8 cellular contexts compared by ENCODE assay signal in genomic region chr2:218010838-218011616, GRCh38. TPM values are rescaled to one million over a fixed set of nuclear protein-coding genes. Genes with fewer than 3 reads are reported as not detected.
A peak's percentile ranks its signal among the peaks of the same experiment; 100 is the strongest.
DNase-seq lines count a peak whose midpoint lies in the region; ATAC-seq and TF ChIP-seq lines count a peak whose summit lies in the region.

No MANE protein-coding gene starts in this region.

- peak overlapping the region; percentile 98 for H3K4me2 ChIP-seq in smooth muscle cell

- CTCF ChIA-PET in Panc1 (lab: Charles Lee), result interaction anchor here (0.5 kb wide), 1 partner anchor 208 kb away, joined by 4 read pairs; no protein-coding TSS in a partner anchor

- TF ChIP-seq CTCF in Panc1 (IDR thresholded peaks at IDR 0.05), result no peak
- TF ChIP-seq CTCF in heart right ventricle (IDR thresholded peaks at IDR 0.05), result no peak
- TF ChIP-seq CTCF in smooth muscle cell (IDR thresholded peaks at IDR 0.05; ENCODE audit: borderline replicate concordance, insufficient read depth, poor library complexity, severe bottlenecking), result no peak
- no peak for TF ChIP-seq CTCF in uterus (IDR thresholded peaks at IDR 0.05)

- no TSS peak for BruUV-seq in Panc1 (replicated peaks; lab: Mats Ljungman, UMichigan)

- ATAC-seq in Panc1, result peak; percentile 44
- ATAC-seq in heart right ventricle, result peak in 1 of 8 donors; percentile 5
- no peak for ATAC-seq in GM19452 (IDR thresholded peaks at IDR 0.05; ENCODE audit: unreplicated experiment)

- TF ChIP-seq POLR2A in uterus (IDR thresholded peaks at IDR 0.05), result no peak

- peaks cover 17% of the 10 kb centered on the region for H3K27me3 ChIP-seq in Panc1 (ENCODE audit: control insufficient read depth, insufficient read depth, low read length)
- peaks cover 0 to 31% (median 0%) of the 10 kb centered on the region in 7 donors for H3K27me3 ChIP-seq in heart right ventricle
- H3K27me3 ChIP-seq in smooth muscle cell (ENCODE audit: low read depth), result no peaks in the 10 kb centered on the region
- no peaks in the 10 kb centered on the region for H3K27me3 ChIP-seq in uterus

- peak overlapping the region; percentile 84 for H2AFZ ChIP-seq in smooth muscle cell (ENCODE audit: low read depth)

- in situ Hi-C loops in Panc1 (cut with HindIII; ENCODE audit: low pct_unique_long_range_greater_than_20kb, low sequenced_read_pairs), result no loop called here

- peaks cover 13% of the 10 kb centered on the region for H3K79me2 ChIP-seq in smooth muscle cell (ENCODE audit: low read depth)

- H4K20me1 ChIP-seq in smooth muscle cell (ENCODE audit: low read depth), result no peaks in the 10 kb centered on the region

- POLR2A ChIA-PET in Panc1 (lab: Charles Lee), result no interaction called here

- intact Hi-C loops in Panc1 (cut with micrococcal nuclease; ENCODE audit: unreplicated experiment) (no loop called here), heart right ventricle (cut with DNase I) (loop anchor here in 1 of 10 donors (2.0 kb wide), 1 partner anchor 24 kb away; no protein-coding TSS in a partner anchor), uterus (cut with DNase I; ENCODE audit: low total_unique reads) (no loop called here)

- no peak overlapping the region for H3K27ac ChIP-seq in Panc1 (ENCODE audit: low read length)
- no peak overlapping the region for H3K27ac ChIP-seq in heart right ventricle
- no peak overlapping the region for H3K27ac ChIP-seq in smooth muscle cell (ENCODE audit: low read depth)
- H3K27ac ChIP-seq in uterus, result no peak overlapping the region

- no peaks in the 10 kb centered on the region for H3K9me3 ChIP-seq in Panc1 (ENCODE audit: control insufficient read depth, insufficient read depth, low read depth, low read length)
- no peaks in the 10 kb centered on the region for H3K9me3 ChIP-seq in heart right ventricle
- no peaks in the 10 kb centered on the region for H3K9me3 ChIP-seq in smooth muscle cell (replicated peaks; ENCODE audit: low read depth)
- H3K9me3 ChIP-seq in uterus, result no peaks in the 10 kb centered on the region

- peaks cover 19% of the 10 kb centered on the region for H3F3A ChIP-seq in smooth muscle cell (ENCODE audit: low read depth)

- no peaks in the 10 kb centered on the region for H3K4me1 ChIP-seq in Panc1 (ENCODE audit: control insufficient read depth, insufficient read depth, low read length)
- peaks cover 7 to 49% (median 25%) of the 10 kb centered on the region in 9 donors for H3K4me1 ChIP-seq in heart right ventricle
- peaks cover 35% of the 10 kb centered on the region for H3K4me1 ChIP-seq in smooth muscle cell (ENCODE audit: low read depth)
- peaks cover 0 to 21% of the 10 kb centered on the region in 2 donors for H3K4me1 ChIP-seq in uterus

- H3K4me3 ChIP-seq in Panc1 (ENCODE audit: low read depth in 2 of 2, low read length in 2 of 2) (peak overlapping the region in 1 of 2 experiments; percentile 40; a peak in 1 of 4 replicates), heart right ventricle (peak overlapping the region in 9 of 10 donors; percentile 40 to 60 (median 58)), smooth muscle cell (peak overlapping the region; percentile 59), uterus (peak overlapping the region in 1 of 2 donors; percentile 49)

- 48 to 49% methylated on average over 14 of the region's 14 CpGs for WGBS in heart right ventricle, 2 donors
- 37% methylated on average over 12 of the region's 14 CpGs for WGBS in smooth muscle cell (ENCODE audit: low lambda C conversion rate)

- no peaks in the 10 kb centered on the region for H3K36me3 ChIP-seq in Panc1 (ENCODE audit: control insufficient read depth, insufficient read depth, low read length)
- no peaks in the 10 kb centered on the region for H3K36me3 ChIP-seq in heart right ventricle
- H3K36me3 ChIP-seq in smooth muscle cell (ENCODE audit: low read depth), result no peaks in the 10 kb centered on the region
- H3K36me3 ChIP-seq in uterus, result no peaks in the 10 kb centered on the region

- no peak overlapping the region for H3K9ac ChIP-seq in smooth muscle cell (ENCODE audit: low read depth)

- DNase-seq in NCI-H1417 (lab: John Stamatoyannopoulos, UW) (peak in 2 of 3 experiments; percentile 50 to 57), NCI-H1417 treated with DMSO at 0.1 percent for 48 hours (lab: John Stamatoyannopoulos, UW) (no peak), Panc1 (ENCODE audit: low read depth, low spot score) (no peak), heart right ventricle (no peak), smooth muscle cell (lab: John Stamatoyannopoulos, UW; ENCODE audit: unreplicated experiment) (no peak), NCI-H774 (lab: John Stamatoyannopoulos, UW) (no peak), uterus (no peak)

RNA-seq across cellular contexts. Expression of gene TNS1, which starts 8.2 kb away (rescaled TPM):
- 0.49 TPM for total RNA-seq in Panc1 (2021; ENCODE audit: unreplicated experiment)
- polyA plus RNA-seq in Panc1 (2012; ENCODE audit: insufficient read length), result 0.23 TPM
- 100 to 1,000 TPM; 583 to 844 (median 738) TPM for total RNA-seq in heart right ventricle
- 100 to 1,000 TPM in 1 of 2 donors, 10 to 100 TPM in 1; 64.6 to 244 TPM for polyA plus RNA-seq in heart right ventricle
- 61.5 and 67.7 TPM in 2 replicates for total RNA-seq in smooth muscle cell
- polyA plus RNA-seq in smooth muscle cell, result 45.0 and 52.3 TPM in 2 replicates
- 1,000 to 10,000 TPM in 1 of 4 donors, 100 to 1,000 TPM in 3; 144 to 1,338 (median 313) TPM for total RNA-seq in uterus

RNA-seq across cellular contexts. Expression of gene RUFY4, which starts 58.0 kb away (rescaled TPM):
- not detected for total RNA-seq in Panc1 (2021; ENCODE audit: unreplicated experiment)
- not detected for polyA plus RNA-seq in Panc1 (2012; ENCODE audit: insufficient read length)
- total RNA-seq in heart right ventricle, result under 1 TPM in 1 of 10 donors, not detected in 9; 0.21 TPM
- polyA plus RNA-seq in heart right ventricle, result not detected
- total RNA-seq in smooth muscle cell, result not detected in 2 replicates
- polyA plus RNA-seq in smooth muscle cell, result 0.10 TPM in 1 of 2 replicates, not detected in the other
- total RNA-seq in uterus, result under 1 TPM in 1 of 4 donors, not detected in 3; 0.07 TPM

Comparison
In these comparisons a context has a peak if more than half of its experiments do, and no peak if none do; other contexts are left out.
1. DNase-seq: peak in NCI-H1417 (2 of 3); none in NCI-H1417 treated with DMSO at 0.1 percent for 48 hours (single experiment), Panc1 (single experiment), heart right ventricle (0 of 2), smooth muscle cell (single experiment), NCI-H774 (single experiment) and uterus (0 of 2).
2. RNA of gene TNS1, which starts 8.2 kb away (total RNA-seq): 583 to 844 TPM in heart right ventricle, 144 to 1,338 TPM in uterus and 61.5 to 67.7 TPM in smooth muscle cell; 0.49 TPM in Panc1 (single experiment); every median in the first group is over 10 times any median in the second.